13 cellular contexts compared by ENCODE assay signal in genomic region chr2:159506764-159507406, GRCh38.
A peak's percentile ranks its signal among the peaks of the same experiment; 100 is the strongest.
DNase-seq lines count a peak whose midpoint lies in the region; ATAC-seq lines count a peak whose summit lies in the region.
"Had no signal": no experiment of that assay in that cellular context is flagged by ENCODE, and none has a peak within 500 bp of the region (broad histone marks: within the 10 kb centered on the region; RNA-seq: fewer than 3 reads in every experiment).

No MANE protein-coding gene starts in this region.

- no peak for ATAC-seq in HG03196 (IDR thresholded peaks at IDR 0.05; ENCODE audit: unreplicated experiment)

- no peaks in the 10 kb centered on the region for H3K9me3 Mint-ChIP-seq in immature natural killer cell

- peak overlapping the region; percentile 21 to 88 (median 68) for H3K27ac Mint-ChIP-seq in immature natural killer cell

- peak overlapping the region; percentile 51 to 74 (median 66) for H3K4me3 Mint-ChIP-seq in immature natural killer cell
- H3K4me3 Mint-ChIP-seq: nephron had no signal

- no peaks in the 10 kb centered on the region for H3K27me3 Mint-ChIP-seq in immature natural killer cell (ENCODE audit: low read depth in 3 of 3)

- peaks cover 32 to 49% of the 10 kb centered on the region in 2 donors for H3K4me1 Mint-ChIP-seq in immature natural killer cell
- H3K4me1 Mint-ChIP-seq: nephron had no signal

- DNase-seq in AG08396 (ENCODE audit: low spot score): peak; percentile 7
- DNase-seq in HPDE6-E6E7 (ENCODE audit: extremely low spot score): peak; percentile 58
- DNase-seq in amniotic epithelial cell (ENCODE audit: low read depth): peak; percentile 41
- peak in 1 of 3 donors; percentile 7 for DNase-seq in immature natural killer cell
- DNase-seq in COLO668 (lab: John Stamatoyannopoulos, UW; ENCODE audit: unreplicated experiment): no peak
- no peak for DNase-seq in NK-92 (lab: John Stamatoyannopoulos, UW; ENCODE audit: unreplicated experiment)
- no peak for DNase-seq in effector CD4-positive, alpha-beta T cell
- DNase-seq: activated T-cell treated with anti-CD3 and anti-CD28 coated beads for 4 hours, erythroblast, NCI-H2081 treated with DMSO at 0.1 percent for 48 hours, Peyer's patch had no signal

- H3K36me3 Mint-ChIP-seq in immature natural killer cell: peaks cover 2 to 3% (median 3%) of the 10 kb centered on the region in 3 donors

Comparison
In these comparisons a context has a peak if more than half of its experiments do, and no peak if none do; other contexts are left out.
1. DNase-seq: peak in AG08396 (single experiment), HPDE6-E6E7 (single experiment) and amniotic epithelial cell (single experiment); none in COLO668 (single experiment), NK-92 (single experiment) and effector CD4-positive, alpha-beta T cell (single experiment).